12 cellular contexts compared by ENCODE assay signal in genomic region chr1:54938955-54939354, GRCh38. TPM values are rescaled to one million over a fixed set of nuclear protein-coding genes. Genes with fewer than 3 reads are reported as not detected.
"Had no signal": no experiment of that assay in that cellular context is flagged by ENCODE, and none has a peak within 500 bp of the region (broad histone marks: within the 10 kb centered on the region; RNA-seq: fewer than 3 reads in every experiment).

No MANE protein-coding gene starts in this region.

RNA-seq across cellular contexts. Expression of gene TMEM61, which starts 41.5 kb away (rescaled TPM):
- total RNA-seq: ascending aorta; frontal cortex; left lobe of liver; mesenteric fat pad; naive thymus-derived CD8-positive, alpha-beta T cell; temporal lobe had no signal
- polyA plus RNA-seq: immature natural killer cell; naive thymus-derived CD8-positive, alpha-beta T cell had no signal

RNA-seq across cellular contexts. Expression of gene BSND, which starts 59.8 kb away (rescaled TPM):
- total RNA-seq: adrenal gland; ascending aorta; esophagus mucosa; frontal cortex; kidney epithelial cell; left lobe of liver; lower lobe of right lung; mesenteric fat pad; naive thymus-derived CD8-positive, alpha-beta T cell; temporal lobe; transverse colon had no signal
- polyA plus RNA-seq: immature natural killer cell; naive thymus-derived CD8-positive, alpha-beta T cell had no signal
